In the genomic region with DNA sequence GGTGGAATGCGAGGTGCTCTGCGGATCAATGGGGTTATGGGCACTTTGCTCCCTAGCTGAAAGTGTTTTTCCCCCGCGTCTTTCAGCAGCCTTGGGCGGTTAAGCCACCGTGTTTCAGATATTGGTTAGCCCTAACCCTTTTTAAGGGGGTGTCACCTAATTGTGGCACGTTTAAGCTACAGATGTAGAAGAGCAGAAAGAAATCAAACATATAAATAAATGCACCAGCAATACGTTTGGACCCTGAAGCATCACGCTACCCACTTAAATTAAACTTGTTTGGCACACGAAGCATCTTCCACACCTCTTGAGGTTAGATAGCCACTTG, we compare ENCODE assay signal across 8 cellular contexts. TPM values are rescaled to one million over a fixed set of nuclear protein-coding genes. Genes with fewer than 3 reads are reported as not detected.
DNase-seq lines count a peak whose midpoint lies in the region; ATAC-seq and TF ChIP-seq lines count a peak whose summit lies in the region.

No MANE protein-coding gene starts in this region.

- H3K4me3 ChIP-seq in Jurkat, Clone E6-1 (ENCODE audit: low read length), result peak overlapping the region; percentile 80
- H3K4me3 ChIP-seq in brain microvascular endothelial cell (ENCODE audit: low read depth, low read length), result peak overlapping the region; percentile 83

- peak overlapping the region; percentile 79 for H3K27ac ChIP-seq in brain microvascular endothelial cell

- in situ Hi-C loops in brain microvascular endothelial cell (cut with HindIII; ENCODE audit: low pct_ligation_motif_present, low sequenced_read_pairs), result loop anchor here (25.0 kb wide), 1 partner anchor 177 kb away; no protein-coding TSS in a partner anchor

- no peaks in the 10 kb centered on the region for H3K9me3 Mint-ChIP-seq in memory B cell

- H3K27ac Mint-ChIP-seq in memory B cell, result peak overlapping the region; percentile 95

- TF ChIP-seq CTCF in brain microvascular endothelial cell (IDR thresholded peaks at IDR 0.05; ENCODE audit: low read depth, low read length, missing control alignments), result no peak

- DNase-seq in ELR (ENCODE audit: low read depth), result peak; percentile 41
- no peak for DNase-seq in Jurkat, Clone E6-1 (ENCODE audit: low read depth, low spot score)
- no peak for DNase-seq in brain microvascular endothelial cell
- DNase-seq in memory B cell (ENCODE audit: low spot score in 2 of 2), result no peak
- no peak for DNase-seq in SW 1271 (lab: John Stamatoyannopoulos, UW)
- no peak for DNase-seq in NCI-H2029 (lab: John Stamatoyannopoulos, UW)
- no peak for DNase-seq in NCI-H1105 (lab: John Stamatoyannopoulos, UW)
- DNase-seq in HPDE6-E6E7 (ENCODE audit: extremely low spot score), result no peak

- H3K4me3 Mint-ChIP-seq in memory B cell, result peak overlapping the region; percentile 93

- H3K4me1 Mint-ChIP-seq in memory B cell, result peaks cover 23% of the 10 kb centered on the region

- no peak for ATAC-seq in memory B cell (ENCODE audit: low read depth)

- peaks cover 4% of the 10 kb centered on the region for H3K27me3 Mint-ChIP-seq in memory B cell

- no peaks in the 10 kb centered on the region for H3K36me3 ChIP-seq in brain microvascular endothelial cell (replicated peaks)

- peaks cover 7% of the 10 kb centered on the region for H3K36me3 Mint-ChIP-seq in memory B cell

- no peaks in the 10 kb centered on the region for H3K27me3 ChIP-seq in brain microvascular endothelial cell (replicated peaks)

RNA-seq across cellular contexts. Expression of a gene that starts 0.7 kb away (rescaled TPM):
- polyA plus RNA-seq in Jurkat, Clone E6-1 (2012; ENCODE audit: insufficient read depth, insufficient read length), result 15.5 TPM

RNA-seq across cellular contexts. Expression of a gene that starts 26.0 kb away (rescaled TPM):
- 0.34 TPM for polyA plus RNA-seq in Jurkat, Clone E6-1 (2012; ENCODE audit: insufficient read depth, insufficient read length)
